16 cellular contexts compared by ENCODE assay signal in genomic region chr1:171500304-171500703, GRCh38.
"Had no signal": no experiment of that assay in that cellular context is flagged by ENCODE, and none has a peak within 500 bp of the region (broad histone marks: within the 10 kb centered on the region; RNA-seq: fewer than 3 reads in every experiment).

No MANE protein-coding gene starts in this region.

- H3K27me3 Mint-ChIP-seq: memory B cell, type B pancreatic cell had no signal

- H3K27me3 ChIP-seq: brain microvascular endothelial cell, left lung, ovary, stomach had no signal

- H3K4me3 ChIP-seq: left lung, ovary, psoas muscle, skin epidermis, stomach had no signal

- DNase-seq: activated CD4-positive, alpha-beta T cell treated with anti-CD3 and anti-CD28 coated beads for 48 hours; activated CD8-positive, alpha-beta memory T cell treated with anti-CD3 and anti-CD28 coated beads for 24 hours; activated CD8-positive, alpha-beta memory T cell treated with anti-CD3 and anti-CD28 coated beads, Interleukin-2, amount 50 U/mL, for 48 hours; activated naive CD4-positive, alpha-beta T cell; anterior cingulate cortex; brain microvascular endothelial cell; effector CD4-positive, alpha-beta T cell; left lung; ovary; psoas muscle; right cardiac atrium; stomach; T-helper 2 cell had no signal

- ATAC-seq: left lung, psoas muscle, right cardiac atrium had no signal

- H3K9me3 ChIP-seq: left lung, ovary, psoas muscle, stomach had no signal

- H3K27ac ChIP-seq: brain microvascular endothelial cell, left lung, ovary, psoas muscle, stomach had no signal

- H3K9me3 Mint-ChIP-seq: type B pancreatic cell had no signal

- H3K36me3 ChIP-seq: ovary, stomach had no signal

- H3K4me3 Mint-ChIP-seq: type B pancreatic cell had no signal

- H3K27ac Mint-ChIP-seq: type B pancreatic cell had no signal
